In the genomic region with DNA sequence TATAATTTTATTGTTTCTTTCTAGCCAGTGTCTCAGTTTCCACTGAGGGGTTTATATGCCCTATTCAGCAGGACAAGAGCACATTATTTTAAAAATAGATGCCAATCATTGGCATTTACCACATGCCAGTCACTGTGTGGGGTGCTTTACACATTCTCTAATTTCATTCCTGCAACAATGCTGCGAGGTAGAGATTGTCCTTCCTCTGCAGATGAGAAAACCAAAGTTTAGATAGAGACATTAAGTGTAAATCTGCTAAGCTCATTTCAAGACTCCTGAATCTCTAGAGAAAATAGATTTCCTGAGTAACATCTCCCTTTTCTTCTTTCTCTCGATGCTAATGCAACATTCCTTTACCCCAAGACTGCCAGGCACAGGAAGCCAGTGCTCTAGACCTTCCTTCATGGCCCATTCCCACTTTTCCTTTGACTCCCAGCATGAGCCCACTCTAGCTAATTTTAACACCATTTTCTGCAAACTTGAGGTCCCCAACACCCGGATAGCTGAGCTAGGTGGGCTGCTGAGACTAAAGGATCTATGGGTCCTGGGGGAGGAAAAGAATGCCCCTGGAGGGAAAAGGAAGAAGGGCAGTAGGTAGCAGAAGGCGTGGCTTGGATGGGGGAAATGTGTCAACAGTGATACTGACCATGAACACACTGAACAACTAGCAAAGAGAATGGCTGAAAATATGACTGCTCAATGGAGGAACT, we compare ENCODE assay signal across 1 cellular context.
TF ChIP-seq lines count a peak whose summit lies in the region.

No MANE protein-coding gene starts in this region.

TF ChIP-seq in GM12878, 131 proteins besides CTCF, POLR2A, EP300 and RAD21:
- TF ChIP-seq STAT3 (IDR thresholded peaks at IDR 0.05; ENCODE audit: low read depth, low read length) (no peak), JUNB (IDR thresholded peaks at IDR 0.05) (no peak)
